ENCODE assay signal across 7 cellular contexts in genomic region chr1:15799928-15800835, GRCh38. TPM values are rescaled to one million over a fixed set of nuclear protein-coding genes. Genes with fewer than 3 reads are reported as not detected.
A peak's percentile ranks its signal among the peaks of the same experiment; 100 is the strongest.
DNase-seq lines count a peak whose midpoint lies in the region; ATAC-seq, FAIRE-seq and TF ChIP-seq lines count a peak whose summit lies in the region.

No MANE protein-coding gene starts in this region.

- 51% methylated on average over 22 of the region's 22 CpGs for WGBS in HUES64

- H3K36me3 Mint-ChIP-seq in WTC11, result no peaks in the 10 kb centered on the region
- no peaks in the 10 kb centered on the region for H3K36me3 Mint-ChIP-seq in type B pancreatic cell
- H3K36me3 Mint-ChIP-seq in CD4-positive, alpha-beta T cell (ENCODE audit: low read depth), result no peaks in the 10 kb centered on the region

- FAIRE-seq in kidney (lab: Jason Lieb, UNC), result no peak

- TF ChIP-seq CTCF in WTC11 (IDR thresholded peaks at IDR 0.05), result no peak
- TF ChIP-seq CTCF in kidney (IDR thresholded peaks at IDR 0.05; ENCODE audit: borderline replicate concordance, extremely low read depth, insufficient read depth), result no peak
- no peak for TF ChIP-seq CTCF in type B pancreatic cell (conservative IDR thresholded peaks at IDR 0.05)
- no peak for TF ChIP-seq CTCF in CD4-positive, alpha-beta T cell (IDR thresholded peaks at IDR 0.05)

- peak; percentile 72 for ATAC-seq in WTC11
- no peak for ATAC-seq in CD4-positive, alpha-beta T cell (ENCODE audit: poor library complexity)

- H3K4me1 ChIP-seq in HUES64 (ENCODE audit: insufficient read depth, low read length) (peaks cover 14% of the 10 kb centered on the region; the same call in 1 of the 2 replicates), kidney (ENCODE audit: control insufficient read depth in 1 of 2, insufficient read depth in 1 of 2, low read depth in 1 of 2, low read length in 2 of 2) (peaks cover 24 to 27% of the 10 kb centered on the region in 2 donors)

- no peaks in the 10 kb centered on the region for H3K9me3 ChIP-seq in HUES64 (ENCODE audit: insufficient read depth, low read depth, low read length)
- no peaks in the 10 kb centered on the region for H3K9me3 ChIP-seq in kidney (ENCODE audit: control insufficient read depth in 1 of 2, low read length in 2 of 2)
- no peaks in the 10 kb centered on the region for H3K9me3 ChIP-seq in CD4-positive, alpha-beta T cell (ENCODE audit: control insufficient read depth, low read length)

- no peaks in the 10 kb centered on the region for H3K36me3 ChIP-seq in HUES64 (ENCODE audit: insufficient read depth, low read length)
- H3K36me3 ChIP-seq in kidney (ENCODE audit: control insufficient read depth in 1 of 2, insufficient read depth in 2 of 2, low read length in 2 of 2), result no peaks in the 10 kb centered on the region

- POLR2A ChIA-PET in WTC11 (lab: Charles Lee), result interaction anchor here (0.8 kb wide), 1 partner anchor 59 kb away, joined by 3 read pairs; no protein-coding TSS in a partner anchor
- POLR2A ChIA-PET in CD4-positive, alpha-beta T cell (lab: Charles Lee), result no interaction called here

- H3K9me3 Mint-ChIP-seq in WTC11, result no peaks in the 10 kb centered on the region
- no peaks in the 10 kb centered on the region for H3K9me3 Mint-ChIP-seq in type B pancreatic cell
- H3K9me3 Mint-ChIP-seq in CD4-positive, alpha-beta T cell, result no peaks in the 10 kb centered on the region

- intact Hi-C loops in kidney (cut with DNase I), result no loop called here
- intact Hi-C loops in CD4-positive, alpha-beta T cell (cut with DNase I, micrococcal nuclease), result loop anchor here (5.0 to 10.0 kb wide), 3 partner anchors 195 to 385 kb away; no protein-coding TSS in a partner anchor

- H3K4me1 Mint-ChIP-seq in WTC11 (peaks cover 19% of the 10 kb centered on the region), type B pancreatic cell (ENCODE audit: unreplicated experiment) (peaks cover 40% of the 10 kb centered on the region)
- H3K4me1 Mint-ChIP-seq in CD4-positive, alpha-beta T cell (ENCODE audit: low read depth), result no peaks in the 10 kb centered on the region

- H3K27ac ChIP-seq in HUES64 (ENCODE audit: low read depth, low read length) (peak overlapping the region; percentile 3; the same call in 1 of the 2 replicates), kidney (ENCODE audit: low read depth in 2 of 2, low read length in 2 of 2) (peak overlapping the region; percentile 85 to 94)
- no peak overlapping the region for H3K27ac ChIP-seq in CD4-positive, alpha-beta T cell (ENCODE audit: low read depth, low read length)

- peak; percentile 37 for DNase-seq in WTC11 (ENCODE audit: low spot score)
- DNase-seq in kidney, result peak; percentile 94
- no peak for DNase-seq in type B pancreatic cell (ENCODE audit: extremely low spot score, unreplicated experiment)
- no peak for DNase-seq in activated effector memory CD4-positive, alpha-beta T cell treated with anti-CD3 and anti-CD28 coated beads, Interleukin-2, amount 50 U/mL, for 16 hours
- no peak for DNase-seq in CD4-positive, alpha-beta T cell
- DNase-seq in activated naive CD4-positive, alpha-beta T cell treated with Interleukin-2 at 50 U/mL for 16 hours, result no peak

- no peaks in the 10 kb centered on the region for H3K27me3 ChIP-seq in HUES64 (ENCODE audit: insufficient read depth, low read length)
- no peaks in the 10 kb centered on the region for H3K27me3 ChIP-seq in CD4-positive, alpha-beta T cell (ENCODE audit: control insufficient read depth, insufficient read depth, low read length)

- H3K4me3 ChIP-seq in HUES64 (ENCODE audit: low read length) (no peak overlapping the region), kidney (ENCODE audit: low read length in 2 of 2) (peak overlapping the region in 1 of 2 donors; percentile 43)

- CTCF ChIA-PET in WTC11 (lab: Charles Lee), result interaction anchor here (1.2 to 5.0 kb wide), 7 partner anchors 9 to 176 kb away, joined by 3 to 32 read pairs (median 5); partner anchors contain the start of gene ZBTB17
- CTCF ChIA-PET in CD4-positive, alpha-beta T cell (lab: Charles Lee), result no interaction called here

- H3K4me3 Mint-ChIP-seq in WTC11 (no peak overlapping the region), type B pancreatic cell (peak overlapping the region; percentile 82)
- H3K4me3 Mint-ChIP-seq in CD4-positive, alpha-beta T cell, result no peak overlapping the region

- H3K27ac Mint-ChIP-seq in WTC11 (peak overlapping the region; percentile 81), type B pancreatic cell (peak overlapping the region; percentile 92)
- H3K27ac Mint-ChIP-seq in CD4-positive, alpha-beta T cell, result no peak overlapping the region

- H3K27me3 Mint-ChIP-seq in WTC11 (ENCODE audit: low read depth), result no peaks in the 10 kb centered on the region
- peaks cover 4% of the 10 kb centered on the region for H3K27me3 Mint-ChIP-seq in type B pancreatic cell
- peaks cover 10% of the 10 kb centered on the region for H3K27me3 Mint-ChIP-seq in CD4-positive, alpha-beta T cell

- no peak overlapping the region for H3K9ac ChIP-seq in HUES64 (ENCODE audit: low read depth, low read length)
- peak overlapping the region in 1 of 2 donors; percentile 56 for H3K9ac ChIP-seq in kidney (ENCODE audit: low read length in 2 of 2)

TF ChIP-seq in WTC11, 78 proteins besides CTCF, POLR2A, EP300 and RAD21 (continues in another document):
- no peak for TF ChIP-seq JAZF1 (CRISPR knock-in tag; IDR thresholded peaks at IDR 0.05)
- no peak for TF ChIP-seq ZNF532 (CRISPR knock-in tag; IDR thresholded peaks at IDR 0.05; ENCODE audit: borderline replicate concordance)
- no peak for TF ChIP-seq IRF2 (CRISPR knock-in tag; IDR thresholded peaks at IDR 0.05; ENCODE audit: borderline replicate concordance, low read depth)
- no peak for TF ChIP-seq GRHL2 (CRISPR knock-in tag; IDR thresholded peaks at IDR 0.05; ENCODE audit: insufficient replicate concordance, severe bottlenecking)

RNA-seq across cellular contexts. Expression of gene UQCRHL, which starts 7.3 kb away (rescaled TPM):
- polyA plus RNA-seq in HUES64 (2013, experiment 1 of 2), result 5.2 TPM
- polyA plus RNA-seq in HUES64 (2013, experiment 2 of 2), result 7.3 TPM
- 2.6 to 3.8 TPM (median 2.7 TPM) in 3 replicates for total RNA-seq in WTC11 (2021)
- 0.91 TPM for total RNA-seq in kidney
- polyA plus RNA-seq in kidney (ENCODE audit: insufficient read depth, low read depth, low replicate concordance), result 11.8 TPM
- 2.1 and 2.3 TPM in 2 replicates for total RNA-seq in type B pancreatic cell (ENCODE audit: low replicate concordance)
- total RNA-seq in CD4-positive, alpha-beta T cell, result under 1 TPM; 0.25 to 0.69 TPM

RNA-seq across cellular contexts. Expression of gene FBLIM1, which starts 41.6 kb away (rescaled TPM):
- 41.9 TPM for polyA plus RNA-seq in HUES64 (2013, experiment 1 of 2)
- 40.9 TPM for polyA plus RNA-seq in HUES64 (2013, experiment 2 of 2)
- total RNA-seq in WTC11 (2021), result 70.9 to 78.3 TPM (median 76.6 TPM) in 3 replicates
- 89.3 TPM for total RNA-seq in kidney
- 16.6 TPM for polyA plus RNA-seq in kidney (ENCODE audit: insufficient read depth, low read depth, low replicate concordance)
- total RNA-seq in type B pancreatic cell (ENCODE audit: low replicate concordance), result 78.3 and 182 TPM in 2 replicates
- total RNA-seq in CD4-positive, alpha-beta T cell, result under 1 TPM in 1 of 2 experiments, not detected in 1; 0.50 TPM

RNA-seq across cellular contexts. Expression of gene SPEN, which starts 47.3 kb away (rescaled TPM):
- polyA plus RNA-seq in HUES64 (2013, experiment 1 of 2), result 18.7 TPM
- 29.0 TPM for polyA plus RNA-seq in HUES64 (2013, experiment 2 of 2)
- total RNA-seq in WTC11 (2021), result 48.5 to 50.2 TPM (median 48.8 TPM) in 3 replicates
- total RNA-seq in kidney, result 70.7 TPM
- polyA plus RNA-seq in kidney (ENCODE audit: insufficient read depth, low read depth, low replicate concordance), result 9.4 TPM
- 66.5 and 79.4 TPM in 2 replicates for total RNA-seq in type B pancreatic cell (ENCODE audit: low replicate concordance)
- 10 to 100 TPM; 73.5 to 76.7 TPM for total RNA-seq in CD4-positive, alpha-beta T cell

RNA-seq across cellular contexts. Expression of gene TMEM82, which starts 57.9 kb away (rescaled TPM):
- polyA plus RNA-seq in HUES64 (2013, experiment 1 of 2), result 0.50 TPM
- 0.57 TPM for polyA plus RNA-seq in HUES64 (2013, experiment 2 of 2)
- total RNA-seq in WTC11 (2021) (0.48 to 1.4 TPM (median 0.94 TPM) in 3 replicates), kidney (2.0 TPM), type B pancreatic cell (ENCODE audit: low replicate concordance) (1.1 TPM in 2 replicates)
- polyA plus RNA-seq in kidney (ENCODE audit: insufficient read depth, low read depth, low replicate concordance), result 25.4 TPM
- not detected for total RNA-seq in CD4-positive, alpha-beta T cell

Comparison
In these comparisons a context has a peak if more than half of its experiments do, and no peak if none do; other contexts are left out.
1. DNase-seq: peak in WTC11 (single experiment) and kidney (single experiment); none in type B pancreatic cell (single experiment), activated effector memory CD4-positive, alpha-beta T cell treated with anti-CD3 and anti-CD28 coated beads, Interleukin-2, amount 50 U/mL, for 16 hours (single experiment), CD4-positive, alpha-beta T cell (0 of 10) and activated naive CD4-positive, alpha-beta T cell treated with Interleukin-2 at 50 U/mL for 16 hours (single experiment).
2. RNA of gene FBLIM1, which starts 41.6 kb away (total RNA-seq): 89.3 TPM in kidney (single experiment), 70.9 to 78.3 TPM in WTC11 and 78.3 to 182 TPM in type B pancreatic cell; 0.50 TPM in CD4-positive, alpha-beta T cell; every median in the first group is over 10 times any median in the second.